34 cellular contexts compared by ENCODE assay signal in genomic region chr19:44374789-44375188, GRCh38.
"Had no signal": no experiment of that assay in that cellular context is flagged by ENCODE, and none has a peak within 500 bp of the region (broad histone marks: within the 10 kb centered on the region; RNA-seq: fewer than 3 reads in every experiment).

No MANE protein-coding gene starts in this region.

- H3K4me3 ChIP-seq: MG63 had no signal

- DNase-seq: Karpas-422, Kasumi-1, MG63, MM.1S, MV-4-11, NCI-H1048, NCI-H1092, NCI-H1092 treated with DMSO at 0.1 percent for 48 hours, NCI-H1105, NCI-H1105 treated with DMSO at 0.1 percent for 48 hours, NCI-H1417, NCI-H1417 treated with DMSO at 0.1 percent for 48 hours, NCI-H1436, NCI-H1436 treated with DMSO at 0.1 percent for 48 hours, NCI-H146, NCI-H1694, NCI-H1694 treated with DMSO at 0.1 percent for 48 hours, NCI-H187, NCI-H187 treated with DMSO at 0.1 percent for 48 hours, NCI-H1930, NCI-H2029, NCI-H2029 treated with DMSO at 0.1 percent for 48 hours, NCI-H2081, NCI-H2081 treated with DMSO at 0.1 percent for 48 hours, NCI-H2107, NCI-H2171, NCI-H2171 treated with DMSO at 0.1 percent for 48 hours, NCI-H2227 treated with DMSO at 0.1 percent for 48 hours, NCI-H226, NCI-H345, NCI-H446, NCI-H446 treated with DMSO at 0.1 percent for 48 hours, NCI-H510A had no signal

- H3K9ac ChIP-seq: KMS-11 had no signal

- H3K4me2 ChIP-seq: KMS-11 had no signal

- H3K36me3 ChIP-seq: MG63 had no signal

- H3K27ac ChIP-seq: KMS-11 had no signal
